ENCODE assay signal across 32 cellular contexts in genomic region chr3:7001370-7001769, GRCh38.
A peak's percentile ranks its signal among the peaks of the same experiment; 100 is the strongest.
DNase-seq lines count a peak whose midpoint lies in the region; ATAC-seq, FAIRE-seq and TF ChIP-seq lines count a peak whose summit lies in the region.
"Had no signal": no experiment of that assay in that cellular context is flagged by ENCODE, and none has a peak within 500 bp of the region (broad histone marks: within the 10 kb centered on the region; RNA-seq: fewer than 3 reads in every experiment).

No MANE protein-coding gene starts in this region.

- no peak overlapping the region for H3K27ac ChIP-seq in SK-N-SH (ENCODE audit: low read depth in 2 of 2, low read length in 1 of 2)
- H3K27ac ChIP-seq in astrocyte (ENCODE audit: low read depth, low read length), result peak overlapping the region; percentile 21
- H3K27ac ChIP-seq: 22Rv1; A549; BLaER1; BLaER1 treated with 17β-estradiol and CSF1 and Interleukin-3, amounts not matched to agents 10 nM and 100 nM; C4-2B had no signal

- H3K9me3 ChIP-seq in SK-N-SH (0 out of 2 replicates have a peak, but pooled peaks cover 5% of the 10 kb centered on the region), astrocyte (ENCODE audit: insufficient read depth, low read depth, low read length) (no peaks in the 10 kb centered on the region)
- H3K9me3 ChIP-seq: A549, BE2C, Caco-2 had no signal

- no peaks in the 10 kb centered on the region for H3K9me3 Mint-ChIP-seq in astrocyte (ENCODE audit: unreplicated experiment)
- H3K9me3 Mint-ChIP-seq in stimulated activated naive B cell treated with anti-CD40 and anti-IgM and Interleukin-4, amounts not matched to agents 10 μg/mL and 1 μg/mL and 100 μg/mL, for 72 hours, result peaks cover 15 to 17% of the 10 kb centered on the region in 2 donors

- POLR2A ChIA-PET in SK-N-SH (lab: Yijun Ruan, JAX), result no interaction called here

- H3K27me3 ChIP-seq in SK-N-SH (ENCODE audit: insufficient read depth) (no peaks in the 10 kb centered on the region), astrocyte (ENCODE audit: insufficient read depth, low read length) (no peaks in the 10 kb centered on the region)
- H3K27me3 ChIP-seq: BE2C; BLaER1; BLaER1 treated with 17β-estradiol and CSF1 and Interleukin-3, amounts not matched to agents 10 nM and 100 nM had no signal

- H3K4me2 ChIP-seq in SK-N-SH, result no peak overlapping the region
- no peak overlapping the region for H3K4me2 ChIP-seq in astrocyte (ENCODE audit: low read length)
- H3K4me2 ChIP-seq: A549; BLaER1; BLaER1 treated with 17β-estradiol and CSF1 and Interleukin-3, amounts not matched to agents 10 nM and 100 nM had no signal

- ATAC-seq in SK-N-SH treated with all-trans-retinoic acid at 6 μM for 48 hours, result no peak
- no peak for ATAC-seq in stimulated activated naive B cell treated with anti-CD40 and anti-IgM and Interleukin-4, amounts not matched to agents 10 μg/mL and 1 μg/mL and 100 μg/mL, for 72 hours (replicated peaks)
- ATAC-seq: A549; CD8-positive, alpha-beta T cell had no signal

- no peak for FAIRE-seq in astrocyte (lab: Jason Lieb, UNC)
- FAIRE-seq: A204.1, A549 had no signal

- no peaks in the 10 kb centered on the region for H3K36me3 Mint-ChIP-seq in astrocyte (ENCODE audit: low read depth, unreplicated experiment)
- peaks cover 0 to 1% of the 10 kb centered on the region in 2 donors for H3K36me3 Mint-ChIP-seq in stimulated activated naive B cell treated with anti-CD40 and anti-IgM and Interleukin-4, amounts not matched to agents 10 μg/mL and 1 μg/mL and 100 μg/mL, for 72 hours
- H3K36me3 Mint-ChIP-seq: CD14-positive monocyte; CD4-positive, alpha-beta memory T cell; CD4-positive, CD25-positive, alpha-beta regulatory T cell; CD8-positive, alpha-beta memory T cell; CD8-positive, alpha-beta T cell had no signal

- H3K4me3 ChIP-seq in SK-N-SH (ENCODE audit: low read depth in 2 of 2, low read length in 1 of 2) (no peak overlapping the region), astrocyte (ENCODE audit: insufficient read depth, low read depth, low read length) (no peak overlapping the region)
- H3K4me3 ChIP-seq: A549; BLaER1; BLaER1 treated with 17β-estradiol and CSF1 and Interleukin-3, amounts not matched to agents 10 nM and 100 nM had no signal

- no peaks in the 10 kb centered on the region for H3K27me3 Mint-ChIP-seq in astrocyte (ENCODE audit: low read depth, unreplicated experiment)
- no peaks in the 10 kb centered on the region for H3K27me3 Mint-ChIP-seq in stimulated activated naive B cell treated with anti-CD40 and anti-IgM and Interleukin-4, amounts not matched to agents 10 μg/mL and 1 μg/mL and 100 μg/mL, for 72 hours
- H3K27me3 Mint-ChIP-seq: B cell; CD4-positive, alpha-beta memory T cell; CD4-positive, alpha-beta T cell; CD4-positive, CD25-positive, alpha-beta regulatory T cell; CD8-positive, alpha-beta memory T cell had no signal

- CTCF ChIA-PET in SK-N-SH (lab: Yijun Ruan, JAX), result interaction anchor here (1.1 kb wide), 1 partner anchor 15 kb away, joined by 4 read pairs; no protein-coding TSS in a partner anchor

- TF ChIP-seq CTCF in SK-N-SH (IDR thresholded peaks at IDR 0.05) (no peak), astrocyte (IDR thresholded peaks at IDR 0.05; ENCODE audit: insufficient read depth, low read depth, low read length) (no peak)

- TF ChIP-seq RAD21 in SK-N-SH (IDR thresholded peaks at IDR 0.05; ENCODE audit: low read length), result no peak

- no peaks in the 10 kb centered on the region for H3K79me2 ChIP-seq in SK-N-SH (ENCODE audit: insufficient read depth)
- no peaks in the 10 kb centered on the region for H3K79me2 ChIP-seq in astrocyte (ENCODE audit: insufficient read depth, low read length)

- H3K4me1 Mint-ChIP-seq in astrocyte (ENCODE audit: low read depth, unreplicated experiment), result no peaks in the 10 kb centered on the region
- no peaks in the 10 kb centered on the region for H3K4me1 Mint-ChIP-seq in stimulated activated naive B cell treated with anti-CD40 and anti-IgM and Interleukin-4, amounts not matched to agents 10 μg/mL and 1 μg/mL and 100 μg/mL, for 72 hours
- H3K4me1 Mint-ChIP-seq: B cell; CD14-positive monocyte; CD4-positive, alpha-beta memory T cell; CD4-positive, CD25-positive, alpha-beta regulatory T cell; CD8-positive, alpha-beta memory T cell had no signal

- H3F3A ChIP-seq in SK-N-SH (replicated peaks; ENCODE audit: insufficient read depth), result no peaks in the 10 kb centered on the region

- no peaks in the 10 kb centered on the region; a peak in 1 of 4 replicates for H3K4me1 ChIP-seq in SK-N-SH (ENCODE audit: control insufficient read depth in 1 of 2, insufficient read depth in 2 of 2, low read depth in 1 of 2, low read length in 1 of 2)
- no peaks in the 10 kb centered on the region for H3K4me1 ChIP-seq in astrocyte (ENCODE audit: insufficient read depth, low read length)
- H3K4me1 ChIP-seq: A549; BE2C; BLaER1; BLaER1 treated with 17β-estradiol and CSF1 and Interleukin-3, amounts not matched to agents 10 nM and 100 nM; Caco-2 had no signal

- no peak overlapping the region for H2AFZ ChIP-seq in SK-N-SH (ENCODE audit: low read depth)
- H2AFZ ChIP-seq in astrocyte (ENCODE audit: low read depth, low read length), result no peak overlapping the region

- no peaks in the 10 kb centered on the region for H3K9me2 ChIP-seq in SK-N-SH

- DNase-seq in SK-N-SH (no peak), astrocyte (ENCODE audit: low read depth) (no peak)
- DNase-seq in stimulated activated naive B cell treated with anti-CD40 and anti-IgM and Interleukin-4, amounts not matched to agents 10 μg/mL and 1 μg/mL and 100 μg/mL, for 72 hours, result no peak
- DNase-seq: 8988T; ACHN; AML-193; BE2C; C1 segment of cervical spinal cord; Caco-2; Calu3; CD4-positive, alpha-beta memory T cell; CD4-positive, alpha-beta T cell; CD4-positive, CD25-positive, alpha-beta regulatory T cell; CD8-positive, alpha-beta memory T cell; CD8-positive, alpha-beta T cell; COR-L47; DMS 273 treated with DMSO at 0.1 percent for 48 hours; DMS153; DMS53; DMS79; DMS79 treated with DMSO at 0.1 percent for 48 hours; DND-41; EL had no signal

- H3K9ac ChIP-seq in SK-N-SH (no peak overlapping the region), astrocyte (ENCODE audit: low read length) (no peak overlapping the region)
- H3K9ac ChIP-seq: BLaER1; BLaER1 treated with 17β-estradiol and CSF1 and Interleukin-3, amounts not matched to agents 10 nM and 100 nM had no signal

- H3K4me3 Mint-ChIP-seq in astrocyte (ENCODE audit: unreplicated experiment), result no peak overlapping the region
- no peak overlapping the region for H3K4me3 Mint-ChIP-seq in stimulated activated naive B cell treated with anti-CD40 and anti-IgM and Interleukin-4, amounts not matched to agents 10 μg/mL and 1 μg/mL and 100 μg/mL, for 72 hours
- H3K4me3 Mint-ChIP-seq: B cell; CD14-positive monocyte; CD4-positive, alpha-beta memory T cell; CD4-positive, alpha-beta T cell; CD4-positive, CD25-positive, alpha-beta regulatory T cell; CD8-positive, alpha-beta memory T cell; CD8-positive, alpha-beta T cell had no signal

- H4K20me1 ChIP-seq in SK-N-SH (ENCODE audit: insufficient read depth) (no peaks in the 10 kb centered on the region), astrocyte (ENCODE audit: insufficient read depth, low read length) (no peaks in the 10 kb centered on the region)
- H4K20me1 ChIP-seq: BLaER1; BLaER1 treated with 17β-estradiol and CSF1 and Interleukin-3, amounts not matched to agents 10 nM and 100 nM had no signal

- TF ChIP-seq EP300 in SK-N-SH (IDR thresholded peaks at IDR 0.05; ENCODE audit: borderline replicate concordance in 1 of 2, low read depth in 1 of 2, low read length in 1 of 2), result no peak

- WGBS in SK-N-SH (ENCODE audit: low lambda C conversion rate), result 21% methylated on average over 4 of the region's 4 CpGs

- H3K36me3 ChIP-seq in SK-N-SH (replicated peaks in 1 of 2; ENCODE audit: control insufficient read depth in 1 of 2, insufficient read depth in 2 of 2, low read length in 1 of 2) (no peaks in the 10 kb centered on the region), astrocyte (ENCODE audit: insufficient read depth, low read length) (no peaks in the 10 kb centered on the region)
- H3K36me3 ChIP-seq: BE2C; BLaER1; BLaER1 treated with 17β-estradiol and CSF1 and Interleukin-3, amounts not matched to agents 10 nM and 100 nM had no signal

- no peak overlapping the region for H3K27ac Mint-ChIP-seq in astrocyte (ENCODE audit: unreplicated experiment)
- H3K27ac Mint-ChIP-seq in stimulated activated naive B cell treated with anti-CD40 and anti-IgM and Interleukin-4, amounts not matched to agents 10 μg/mL and 1 μg/mL and 100 μg/mL, for 72 hours, result no peak overlapping the region
- H3K27ac Mint-ChIP-seq: B cell; CD14-positive monocyte; CD4-positive, alpha-beta memory T cell; CD4-positive, alpha-beta T cell; CD4-positive, CD25-positive, alpha-beta regulatory T cell; CD8-positive, alpha-beta memory T cell; CD8-positive, alpha-beta T cell had no signal

TF ChIP-seq in SK-N-SH, 30 proteins besides CTCF, POLR2A, EP300 and RAD21:
- no peak for TF ChIP-seq FOSL2 (IDR thresholded peaks at IDR 0.05; ENCODE audit: borderline replicate concordance, low read depth)
- TF ChIP-seq MEF2A (IDR thresholded peaks at IDR 0.05; ENCODE audit: borderline replicate concordance, low read depth), result no peak
- no peak for TF ChIP-seq USF2 (IDR thresholded peaks at IDR 0.05; ENCODE audit: borderline replicate concordance, low read depth, low read length)
